ENCODE assay signal across 14 cellular contexts in genomic region chr6:26316291-26316690, GRCh38. TPM values are rescaled to one million over a fixed set of nuclear protein-coding genes. Genes with fewer than 3 reads are reported as not detected.
A peak's percentile ranks its signal among the peaks of the same experiment; 100 is the strongest.
DNase-seq lines count a peak whose midpoint lies in the region; ATAC-seq and TF ChIP-seq lines count a peak whose summit lies in the region.
"Had no signal": no experiment of that assay in that cellular context is flagged by ENCODE, and none has a peak within 500 bp of the region (broad histone marks: within the 10 kb centered on the region; RNA-seq: fewer than 3 reads in every experiment).

No MANE protein-coding gene starts in this region.

- no peaks in the 10 kb centered on the region for H3K9me3 ChIP-seq in Caco-2
- no peaks in the 10 kb centered on the region for H3K9me3 ChIP-seq in CD8-positive, alpha-beta memory T cell (ENCODE audit: low read length)
- H3K9me3 ChIP-seq: HAP-1 had no signal

- no peak overlapping the region for H3K27ac ChIP-seq in CD8-positive, alpha-beta memory T cell (ENCODE audit: low read depth, low read length)

- CTCF ChIA-PET in Caco-2 (lab: Charles Lee) = interaction anchor here (0.7 to 0.9 kb wide), 2 partner anchors 276 to 279 kb away, joined by 3 to 4 read pairs; no protein-coding TSS in a partner anchor
- CTCF ChIA-PET in WTC11 (lab: Charles Lee) = no interaction called here
- CTCF ChIA-PET in CD8-positive, alpha-beta memory T cell (lab: Charles Lee) = interaction anchor here (0.7 to 2.3 kb wide), 3 partner anchors 16 to 1532 kb away, joined by 3 to 8 read pairs (median 4); no protein-coding TSS in a partner anchor

- H3K27ac Mint-ChIP-seq in Caco-2 (ENCODE audit: unreplicated experiment) (no peak overlapping the region), WTC11 (peak overlapping the region; percentile 4; the same call in 1 of the 2 replicates), progenitor cell of endocrine pancreas (peak overlapping the region; percentile 91)
- no peak overlapping the region for H3K27ac Mint-ChIP-seq in CD8-positive, alpha-beta memory T cell
- H3K27ac Mint-ChIP-seq in stimulated activated memory B cell treated with anti-CD40 and anti-IgM and Interleukin-4, amounts not matched to agents 10 μg/mL and 1 μg/mL and 100 μg/mL, for 72 hours = no peak overlapping the region
- H3K27ac Mint-ChIP-seq: HFFc6 had no signal

- H3K4me3 Mint-ChIP-seq in Caco-2 (ENCODE audit: unreplicated experiment) (no peak overlapping the region), WTC11 (no peak overlapping the region), progenitor cell of endocrine pancreas (ENCODE audit: low read depth) (no peak overlapping the region)
- H3K4me3 Mint-ChIP-seq in CD8-positive, alpha-beta memory T cell = peak overlapping the region in 1 of 7 donors; percentile 71
- H3K4me3 Mint-ChIP-seq in stimulated activated memory B cell treated with anti-CD40 and anti-IgM and Interleukin-4, amounts not matched to agents 10 μg/mL and 1 μg/mL and 100 μg/mL, for 72 hours = no peak overlapping the region
- H3K4me3 Mint-ChIP-seq: HFFc6 had no signal

- H3K9me3 Mint-ChIP-seq in Caco-2 (ENCODE audit: unreplicated experiment) (no peaks in the 10 kb centered on the region), WTC11 (no peaks in the 10 kb centered on the region), progenitor cell of endocrine pancreas (ENCODE audit: low read depth) (no peaks in the 10 kb centered on the region)
- H3K9me3 Mint-ChIP-seq in CD8-positive, alpha-beta memory T cell = peaks cover 0 to 15% (median 7%) of the 10 kb centered on the region in 5 donors
- H3K9me3 Mint-ChIP-seq in stimulated activated memory B cell treated with anti-CD40 and anti-IgM and Interleukin-4, amounts not matched to agents 10 μg/mL and 1 μg/mL and 100 μg/mL, for 72 hours = no peaks in the 10 kb centered on the region

- H3K4me1 Mint-ChIP-seq in Caco-2 (ENCODE audit: low read depth, unreplicated experiment) (peaks cover 36% of the 10 kb centered on the region), WTC11 (peaks cover 13% of the 10 kb centered on the region; the same call in 1 of the 2 replicates), progenitor cell of endocrine pancreas (ENCODE audit: low read depth) (peaks cover 26% of the 10 kb centered on the region)
- H3K4me1 Mint-ChIP-seq in CD8-positive, alpha-beta memory T cell = peaks cover 22 to 31% (median 25%) of the 10 kb centered on the region in 3 donors
- peaks cover 26% of the 10 kb centered on the region for H3K4me1 Mint-ChIP-seq in stimulated activated memory B cell treated with anti-CD40 and anti-IgM and Interleukin-4, amounts not matched to agents 10 μg/mL and 1 μg/mL and 100 μg/mL, for 72 hours

- H3K36me3 ChIP-seq in Caco-2 (ENCODE audit: control insufficient read depth, insufficient read depth, low read length) = no peaks in the 10 kb centered on the region
- no peaks in the 10 kb centered on the region for H3K36me3 ChIP-seq in CD8-positive, alpha-beta memory T cell (ENCODE audit: insufficient read depth, low read length)
- H3K36me3 ChIP-seq: HAP-1 had no signal

- intact Hi-C loops in Caco-2 (cut with micrococcal nuclease; ENCODE audit: unreplicated experiment) = no loop called here

- H3K4me1 ChIP-seq in Caco-2 = peaks cover 14% of the 10 kb centered on the region
- H3K4me1 ChIP-seq in CD8-positive, alpha-beta memory T cell (ENCODE audit: insufficient read depth, low read length) = no peaks in the 10 kb centered on the region

- no peaks in the 10 kb centered on the region for H3K27me3 ChIP-seq in Caco-2 (replicated peaks; ENCODE audit: control insufficient read depth, insufficient read depth, low read length)
- H3K27me3 ChIP-seq in CD8-positive, alpha-beta memory T cell (ENCODE audit: insufficient read depth, low read length, poor library complexity, severe bottlenecking) = no peaks in the 10 kb centered on the region

- DNase-seq in Caco-2 (peak; percentile 25 to 56), WTC11 (ENCODE audit: low spot score) (no peak), left kidney (ENCODE audit: low read depth, low spot score) (peak; percentile 72), progenitor cell of endocrine pancreas (ENCODE audit: low spot score, unreplicated experiment) (no peak), NCI-H1092 (lab: John Stamatoyannopoulos, UW) (no peak)
- DNase-seq in CD8-positive, alpha-beta memory T cell = no peak
- DNase-seq: C1 segment of cervical spinal cord, COR-L47, DMS153, DND-41, GOT3, HFFc6 had no signal

- peaks cover 34% of the 10 kb centered on the region for H3K36me3 Mint-ChIP-seq in Caco-2 (ENCODE audit: insufficient read depth, unreplicated experiment)
- no peaks in the 10 kb centered on the region for H3K36me3 Mint-ChIP-seq in WTC11
- no peaks in the 10 kb centered on the region for H3K36me3 Mint-ChIP-seq in progenitor cell of endocrine pancreas (ENCODE audit: insufficient read depth)
- H3K36me3 Mint-ChIP-seq in CD8-positive, alpha-beta memory T cell = peaks cover 0 to 6% (median 0%) of the 10 kb centered on the region in 3 donors
- H3K36me3 Mint-ChIP-seq in stimulated activated memory B cell treated with anti-CD40 and anti-IgM and Interleukin-4, amounts not matched to agents 10 μg/mL and 1 μg/mL and 100 μg/mL, for 72 hours = no peaks in the 10 kb centered on the region

- BruUV-seq in Caco-2 (replicated peaks; lab: Mats Ljungman, UMichigan) = no TSS peak

- TF ChIP-seq CTCF in Caco-2 (IDR thresholded peaks at IDR 0.05; ENCODE audit: insufficient read depth in 1 of 2, low read depth in 1 of 2, low read length in 1 of 2, severe bottlenecking in 1 of 2, unreplicated experiment in 1 of 2) (no peak), WTC11 (IDR thresholded peaks at IDR 0.05) (no peak), progenitor cell of endocrine pancreas (IDR thresholded peaks at IDR 0.05; ENCODE audit: unreplicated experiment) (no peak)

- no peak overlapping the region for H3K4me3 ChIP-seq in Caco-2 (ENCODE audit: low read depth, low read length)
- no peak overlapping the region for H3K4me3 ChIP-seq in CD8-positive, alpha-beta memory T cell (ENCODE audit: low read length)
- H3K4me3 ChIP-seq: HAP-1 had no signal

- ATAC-seq in WTC11 = no peak
- no peak for ATAC-seq in stimulated activated memory B cell treated with anti-CD40 and anti-IgM and Interleukin-4, amounts not matched to agents 10 μg/mL and 1 μg/mL and 100 μg/mL, for 72 hours

- H3K27me3 Mint-ChIP-seq in Caco-2 (ENCODE audit: insufficient read depth, unreplicated experiment) = no peaks in the 10 kb centered on the region
- no peaks in the 10 kb centered on the region; the same call in 1 of the 2 replicates for H3K27me3 Mint-ChIP-seq in WTC11 (ENCODE audit: low read depth)
- peaks cover 26% of the 10 kb centered on the region for H3K27me3 Mint-ChIP-seq in progenitor cell of endocrine pancreas
- peaks cover 8 to 19% of the 10 kb centered on the region in 2 donors for H3K27me3 Mint-ChIP-seq in CD8-positive, alpha-beta memory T cell
- H3K27me3 Mint-ChIP-seq in stimulated activated memory B cell treated with anti-CD40 and anti-IgM and Interleukin-4, amounts not matched to agents 10 μg/mL and 1 μg/mL and 100 μg/mL, for 72 hours = peaks cover 46% of the 10 kb centered on the region

- POLR2A ChIA-PET in Caco-2 (lab: Charles Lee) (no interaction called here), WTC11 (lab: Charles Lee) (no interaction called here)
- POLR2A ChIA-PET in CD8-positive, alpha-beta memory T cell (lab: Charles Lee) = no interaction called here

TF ChIP-seq in WTC11, 78 proteins besides CTCF, POLR2A, EP300 and RAD21 (continues in another document):
- no peak for TF ChIP-seq JUN (CRISPR knock-in tag; IDR thresholded peaks at IDR 0.05)
- TF ChIP-seq RELA (CRISPR knock-in tag; IDR thresholded peaks at IDR 0.05; ENCODE audit: borderline replicate concordance) = no peak
- TF ChIP-seq ZSCAN18 (CRISPR knock-in tag; IDR thresholded peaks at IDR 0.05) = no peak
- no peak for TF ChIP-seq ATF3 (CRISPR knock-in tag; conservative IDR thresholded peaks at IDR 0.05)
- TF ChIP-seq E2F1 (CRISPR knock-in tag; IDR thresholded peaks at IDR 0.05) = no peak
- TF ChIP-seq ZMAT4 (CRISPR knock-in tag; IDR thresholded peaks at IDR 0.05) = no peak
- TF ChIP-seq GABPB1 (CRISPR knock-in tag; IDR thresholded peaks at IDR 0.05) = no peak
- TF ChIP-seq GTF2I (CRISPR knock-in tag; conservative IDR thresholded peaks at IDR 0.05) = no peak

RNA-seq across cellular contexts. Expression of gene BTN3A2, which starts 48.7 kb away (rescaled TPM):
- 2.4 and 2.5 TPM in 2 replicates for total RNA-seq in Caco-2 (2022)
- total RNA-seq in WTC11 (2021) = 3.4 to 7.4 TPM (median 7.0 TPM) in 3 replicates
- 5.1 and 5.3 TPM in 2 replicates for total RNA-seq in progenitor cell of endocrine pancreas
- total RNA-seq in CD8-positive, alpha-beta memory T cell = 10 to 100 TPM; 36.4 to 38.7 TPM
- polyA plus RNA-seq in CD8-positive, alpha-beta memory T cell = 174 TPM

Comparison
In these comparisons a context has a peak if more than half of its experiments do, and no peak if none do; other contexts are left out.
1. DNase-seq: peak in Caco-2 (2 of 2) and left kidney (single experiment); none in WTC11 (single experiment), progenitor cell of endocrine pancreas (single experiment), CD8-positive, alpha-beta memory T cell (0 of 5) and NCI-H1092 (single experiment).
2. H3K27ac Mint-ChIP-seq: peak in WTC11 (single experiment) and progenitor cell of endocrine pancreas (single experiment); none in Caco-2 (single experiment), CD8-positive, alpha-beta memory T cell (0 of 8) and stimulated activated memory B cell treated with anti-CD40 and anti-IgM and Interleukin-4, amounts not matched to agents 10 μg/mL and 1 μg/mL and 100 μg/mL, for 72 hours (single experiment).